ENCODE assay signal across 9 cellular contexts in the genomic region with DNA sequence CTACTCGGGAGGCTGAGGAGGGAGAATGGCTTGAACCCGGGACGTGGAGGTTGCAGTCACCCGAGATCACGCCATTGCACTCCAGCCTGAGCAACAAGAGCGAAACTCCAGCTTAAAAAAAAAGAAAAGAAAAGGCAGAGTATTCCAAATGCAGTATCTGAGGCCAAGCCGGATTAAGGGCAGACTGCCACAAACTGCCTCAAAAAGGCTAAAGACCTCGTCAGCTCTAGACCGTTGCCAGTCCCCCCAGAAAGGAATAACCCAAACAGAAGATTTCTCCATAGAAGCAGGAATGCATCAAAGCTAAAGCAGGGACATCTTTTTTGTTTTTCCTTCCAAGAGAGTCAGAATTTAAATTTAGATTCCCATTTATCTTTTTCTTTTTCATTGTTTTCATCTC.
DNase-seq lines count a peak whose midpoint lies in the region; ATAC-seq and TF ChIP-seq lines count a peak whose summit lies in the region.
"Had no signal": no experiment of that assay in that cellular context is flagged by ENCODE, and none has a peak within 500 bp of the region (broad histone marks: within the 10 kb centered on the region; RNA-seq: fewer than 3 reads in every experiment).

No MANE protein-coding gene starts in this region.

- H3K9me3 Mint-ChIP-seq in osteocyte (ENCODE audit: unreplicated experiment): no peaks in the 10 kb centered on the region
- H3K9me3 Mint-ChIP-seq: stimulated activated naive CD8-positive, alpha-beta T cell treated with anti-CD3 and anti-CD28 coated beads, Interleukin-15, amount 100 ng/mL, for 72 hours had no signal

- H3K36me3 Mint-ChIP-seq in osteocyte (ENCODE audit: unreplicated experiment): peaks cover 31% of the 10 kb centered on the region

- DNase-seq in astrocyte of the cerebellum (ENCODE audit: low read depth) (peak; percentile 81), left cardiac atrium (peak; percentile 79), osteocyte (ENCODE audit: extremely low spot score, unreplicated experiment) (no peak), aorta (peak; percentile 84 to 89), SW 1271 (lab: John Stamatoyannopoulos, UW) (no peak), dermis blood vessel endothelial cell (no peak)
- DNase-seq in activated effector memory CD4-positive, alpha-beta T cell treated with Interleukin-2 at 50 U/mL for 16 hours: no peak
- DNase-seq: NCI-H1930; stimulated activated naive CD8-positive, alpha-beta T cell treated with anti-CD3 and anti-CD28 coated beads, Interleukin-15, amount 100 ng/mL, for 72 hours had no signal

- H3K27ac Mint-ChIP-seq in osteocyte (ENCODE audit: unreplicated experiment): peak overlapping the region; percentile 58
- H3K27ac Mint-ChIP-seq: stimulated activated naive CD8-positive, alpha-beta T cell treated with anti-CD3 and anti-CD28 coated beads, Interleukin-15, amount 100 ng/mL, for 72 hours had no signal

- H3K27me3 ChIP-seq in aorta (ENCODE audit: control insufficient read depth in 1 of 2, insufficient read depth in 2 of 2, low read length in 1 of 2): no peaks in the 10 kb centered on the region

- no peaks in the 10 kb centered on the region for H3K27me3 Mint-ChIP-seq in osteocyte (ENCODE audit: unreplicated experiment)
- H3K27me3 Mint-ChIP-seq: stimulated activated naive CD8-positive, alpha-beta T cell treated with anti-CD3 and anti-CD28 coated beads, Interleukin-15, amount 100 ng/mL, for 72 hours had no signal

- no peaks in the 10 kb centered on the region for H3K36me3 ChIP-seq in aorta (ENCODE audit: control insufficient read depth in 1 of 2, insufficient read depth in 2 of 2, low read length in 1 of 2)

- intact Hi-C loops in left cardiac atrium (cut with DNase I): no loop called here
- intact Hi-C loops in aorta (cut with DNase I): loop anchor here in 1 of 2 donors (5.0 kb wide), 1 partner anchor 35 kb away; no protein-coding TSS in a partner anchor

- peaks cover 0 to 5% of the 10 kb centered on the region in 2 donors for H3K4me1 ChIP-seq in aorta (ENCODE audit: control insufficient read depth in 1 of 2, insufficient read depth in 2 of 2, low read length in 2 of 2)

- WGBS in aorta, 2 donors: 1 to 7% methylated on average over 9 of the region's 9 CpGs

- H3K4me3 ChIP-seq in astrocyte of the cerebellum (ENCODE audit: low read depth, low read length): no peak overlapping the region
- no peak overlapping the region for H3K4me3 ChIP-seq in aorta (ENCODE audit: low read length in 2 of 2)

- in situ Hi-C loops in astrocyte of the cerebellum (cut with HindIII; ENCODE audit: low sequenced_read_pairs): no loop called here

- peaks cover 44% of the 10 kb centered on the region for H3K4me1 Mint-ChIP-seq in osteocyte (ENCODE audit: unreplicated experiment)
- H3K4me1 Mint-ChIP-seq: stimulated activated naive CD8-positive, alpha-beta T cell treated with anti-CD3 and anti-CD28 coated beads, Interleukin-15, amount 100 ng/mL, for 72 hours had no signal

- H3K27ac ChIP-seq in aorta (ENCODE audit: low read depth in 1 of 2, low read length in 2 of 2): peak overlapping the region in 1 of 2 donors; percentile 67

- H3K9me3 ChIP-seq in aorta (ENCODE audit: control insufficient read depth, low read length): no peaks in the 10 kb centered on the region

- H3K4me3 Mint-ChIP-seq in osteocyte (ENCODE audit: unreplicated experiment): no peak overlapping the region
- H3K4me3 Mint-ChIP-seq: stimulated activated naive CD8-positive, alpha-beta T cell treated with anti-CD3 and anti-CD28 coated beads, Interleukin-15, amount 100 ng/mL, for 72 hours had no signal

- ATAC-seq in left cardiac atrium (peak; percentile 77 to 93), aorta (ENCODE audit: low FRiP score) (peak; percentile 92)
- ATAC-seq: stimulated activated naive CD8-positive, alpha-beta T cell treated with anti-CD3 and anti-CD28 coated beads, Interleukin-15, amount 100 ng/mL, for 72 hours had no signal

- TF ChIP-seq CTCF in astrocyte of the cerebellum (IDR thresholded peaks at IDR 0.05; ENCODE audit: low read depth, low read length, missing control alignments): no peak
- TF ChIP-seq CTCF in osteocyte (IDR thresholded peaks at IDR 0.05): no peak

Comparison
In these comparisons a context has a peak if more than half of its experiments do, and no peak if none do; other contexts are left out.
1. DNase-seq: peak in astrocyte of the cerebellum (single experiment), left cardiac atrium (single experiment) and aorta (2 of 2); none in osteocyte (single experiment), activated effector memory CD4-positive, alpha-beta T cell treated with Interleukin-2 at 50 U/mL for 16 hours (single experiment), SW 1271 (0 of 2) and dermis blood vessel endothelial cell (single experiment).